Comparison of ENCODE assay signal across 1 cellular context in the genomic region with DNA sequence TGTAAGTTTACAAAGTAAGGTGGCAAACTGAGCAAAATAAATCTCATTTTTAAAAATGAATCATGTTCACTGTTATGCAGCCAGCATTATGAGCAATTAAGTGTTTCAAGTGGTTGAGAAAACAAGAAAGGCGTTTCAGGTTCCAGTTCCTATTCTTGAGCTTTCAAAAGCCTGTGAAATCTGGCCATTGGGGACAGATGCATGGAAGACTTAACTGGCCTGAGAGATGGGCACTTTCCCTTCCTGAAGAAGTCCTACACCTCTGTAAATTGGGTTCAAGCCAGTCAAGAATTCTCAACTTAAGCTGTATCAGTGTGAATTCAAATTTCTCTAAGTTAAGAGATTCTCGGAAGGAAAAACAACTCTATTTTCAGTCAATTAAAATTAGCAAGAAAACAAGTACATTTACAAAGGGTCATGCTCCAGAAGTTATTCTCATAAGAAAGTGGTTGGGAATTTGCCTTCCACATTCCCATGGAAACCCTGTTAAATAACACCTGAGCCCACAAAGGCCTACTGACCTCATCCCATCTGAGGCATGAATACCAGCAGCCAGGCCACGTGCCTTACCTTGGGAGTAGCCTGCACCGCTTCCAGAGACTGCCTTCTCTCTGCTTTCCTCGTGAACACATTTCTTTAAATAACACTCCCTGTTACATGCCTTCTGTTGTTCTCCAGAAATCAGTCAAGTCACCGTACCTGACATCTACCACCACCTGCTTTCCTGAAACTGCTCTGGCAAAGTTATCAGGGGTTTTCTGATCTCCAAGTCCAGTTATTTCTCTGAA.
TF ChIP-seq lines count a peak whose summit lies in the region.

No MANE protein-coding gene starts in this region.

TF ChIP-seq in H1, 55 proteins besides CTCF, POLR2A, EP300 and RAD21:
- TF ChIP-seq CHD1 (IDR thresholded peaks at IDR 0.05; ENCODE audit: low read depth, low read length) (no peak), HDAC6 (IDR thresholded peaks at IDR 0.05; ENCODE audit: low read depth, low read length) (no peak), BACH1 (IDR thresholded peaks at IDR 0.05; ENCODE audit: low read length) (no peak), TCF12 (IDR thresholded peaks at IDR 0.05; ENCODE audit: low read depth, low read length) (0 out of 2 replicates have a peak, but pooled peaks have one; percentile 35), RNF2 (IDR thresholded peaks at IDR 0.05; ENCODE audit: borderline replicate concordance, low read depth, low read length, missing control alignments, poor library complexity, severe bottlenecking) (no peak), RXRA (IDR thresholded peaks at IDR 0.05; ENCODE audit: insufficient read depth, low read depth, low read length) (no peak), SUZ12 (IDR thresholded peaks at IDR 0.05; ENCODE audit: low read length) (no peak), TAF1 (IDR thresholded peaks at IDR 0.05; ENCODE audit: low read depth, low read length) (0 out of 2 replicates have a peak, but pooled peaks have one; percentile 15), SIX5 (IDR thresholded peaks at IDR 0.05; ENCODE audit: low read depth, low read length) (no peak), NANOG (IDR thresholded peaks at IDR 0.05; ENCODE audit: insufficient read depth, low read depth, low read length, poor library complexity, severe bottlenecking) (no peak), RBBP5 (IDR thresholded peaks at IDR 0.05; ENCODE audit: borderline replicate concordance, low read depth, low read length) (no peak), HDAC2 (IDR thresholded peaks at IDR 0.05; ENCODE audit: borderline replicate concordance in 1 of 2, low read depth in 2 of 2, low read length in 2 of 2) (no peak), ASH2L (IDR thresholded peaks at IDR 0.05; ENCODE audit: low read length) (peak; percentile 65), GABPA (IDR thresholded peaks at IDR 0.05; ENCODE audit: borderline replicate concordance, insufficient read depth, low read length) (no peak), CEBPB (IDR thresholded peaks at IDR 0.05; ENCODE audit: low read depth, low read length) (no peak), POLR2AphosphoS5 (IDR thresholded peaks at IDR 0.05; ENCODE audit: low read depth, low read length) (no peak; the same call in 1 of the 2 replicates), TEAD4 (IDR thresholded peaks at IDR 0.05; ENCODE audit: low read depth, low read length) (peak; percentile 76), CTBP2 (IDR thresholded peaks at IDR 0.05; ENCODE audit: borderline replicate concordance, insufficient read depth, insufficient read length, low read length) (no peak), JUND (IDR thresholded peaks at IDR 0.05; ENCODE audit: low read length) (0 out of 2 replicates have a peak, but pooled peaks have one; percentile 54)
- TF ChIP-seq, protein P1, sequence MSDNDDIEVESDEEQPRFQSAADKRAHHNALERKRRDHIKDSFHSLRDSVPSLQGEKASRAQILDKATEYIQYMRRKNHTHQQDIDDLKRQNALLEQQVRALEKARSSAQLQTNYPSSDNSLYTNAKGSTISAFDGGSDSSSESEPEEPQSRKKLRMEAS (IDR thresholded peaks at IDR 0.05): peak; percentile 96
- TF ChIP-seq, protein P2, sequence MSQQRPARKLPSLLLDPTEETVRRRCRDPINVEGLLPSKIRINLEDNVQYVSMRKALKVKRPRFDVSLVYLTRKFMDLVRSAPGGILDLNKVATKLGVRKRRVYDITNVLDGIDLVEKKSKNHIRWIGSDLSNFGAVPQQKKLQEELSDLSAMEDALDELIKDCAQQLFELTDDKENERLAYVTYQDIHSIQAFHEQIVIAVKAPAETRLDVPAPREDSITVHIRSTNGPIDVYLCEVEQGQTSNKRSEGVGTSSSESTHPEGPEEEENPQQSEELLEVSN (IDR thresholded peaks at IDR 0.05): peak; percentile 84
- TF ChIP-seq, protein P3, sequence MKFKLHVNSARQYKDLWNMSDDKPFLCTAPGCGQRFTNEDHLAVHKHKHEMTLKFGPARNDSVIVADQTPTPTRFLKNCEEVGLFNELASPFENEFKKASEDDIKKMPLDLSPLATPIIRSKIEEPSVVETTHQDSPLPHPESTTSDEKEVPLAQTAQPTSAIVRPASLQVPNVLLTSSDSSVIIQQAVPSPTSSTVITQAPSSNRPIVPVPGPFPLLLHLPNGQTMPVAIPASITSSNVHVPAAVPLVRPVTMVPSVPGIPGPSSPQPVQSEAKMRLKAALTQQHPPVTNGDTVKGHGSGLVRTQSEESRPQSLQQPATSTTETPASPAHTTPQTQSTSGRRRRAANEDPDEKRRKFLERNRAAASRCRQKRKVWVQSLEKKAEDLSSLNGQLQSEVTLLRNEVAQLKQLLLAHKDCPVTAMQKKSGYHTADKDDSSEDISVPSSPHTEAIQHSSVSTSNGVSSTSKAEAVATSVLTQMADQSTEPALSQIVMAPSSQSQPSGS (IDR thresholded peaks at IDR 0.05; ENCODE audit: low read length): peak; percentile 77; the same call in 1 of the 2 replicates
- TF ChIP-seq, protein P4, sequence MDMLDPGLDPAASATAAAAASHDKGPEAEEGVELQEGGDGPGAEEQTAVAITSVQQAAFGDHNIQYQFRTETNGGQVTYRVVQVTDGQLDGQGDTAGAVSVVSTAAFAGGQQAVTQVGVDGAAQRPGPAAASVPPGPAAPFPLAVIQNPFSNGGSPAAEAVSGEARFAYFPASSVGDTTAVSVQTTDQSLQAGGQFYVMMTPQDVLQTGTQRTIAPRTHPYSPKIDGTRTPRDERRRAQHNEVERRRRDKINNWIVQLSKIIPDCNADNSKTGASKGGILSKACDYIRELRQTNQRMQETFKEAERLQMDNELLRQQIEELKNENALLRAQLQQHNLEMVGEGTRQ (IDR thresholded peaks at IDR 0.05; ENCODE audit: low read length): peak; percentile 49; the same call in 1 of the 2 replicates
- TF ChIP-seq, protein P5, sequence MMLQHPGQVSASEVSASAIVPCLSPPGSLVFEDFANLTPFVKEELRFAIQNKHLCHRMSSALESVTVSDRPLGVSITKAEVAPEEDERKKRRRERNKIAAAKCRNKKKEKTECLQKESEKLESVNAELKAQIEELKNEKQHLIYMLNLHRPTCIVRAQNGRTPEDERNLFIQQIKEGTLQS (IDR thresholded peaks at IDR 0.05; ENCODE audit: insufficient read depth, low read depth, low read length): no peak
TF ChIP-seq in H1: peak in this region for 9.
